ENCODE assay signal across 8 cellular contexts in genomic region chr10:30695481-30696224, GRCh38.
DNase-seq lines count a peak whose midpoint lies in the region; ATAC-seq lines count a peak whose summit lies in the region.
"Not testable (repeated sequence)": the region's sequence is repeated elsewhere in the genome, so short reads cannot be mapped to it uniquely, and the experiment has no call there.

No MANE protein-coding gene starts in this region.

- H3K27ac Mint-ChIP-seq in CD4-positive, CD25-positive, alpha-beta regulatory T cell: peak overlapping the region; percentile 87 to 99 (median 90)
- H3K27ac Mint-ChIP-seq in activated naive CD4-positive, alpha-beta T cell treated with anti-CD3 and anti-CD28 coated beads, Interleukin-2, amount 10 ng/mL, durations not matched to agents 7 days and 5 days: peak overlapping the region; percentile 93
- peak overlapping the region; percentile 70 to 89 for H3K27ac Mint-ChIP-seq in natural killer cell treated with Interleukin-12 subunit alpha and Interleukin-12 subunit beta and Interleukin-15 and Interleukin-18, amount 100 ng/mL, for 72 hours

- not testable (repeated sequence) for H3K9me3 ChIP-seq in CD4-positive, CD25-positive, alpha-beta regulatory T cell (ENCODE audit: control insufficient read depth in 2 of 2, low read length in 2 of 2); Karpas-422 (ENCODE audit: low read length); esophagus (ENCODE audit: control insufficient read depth in 2 of 2, insufficient read depth in 1 of 2, low read depth in 1 of 2, low read length in 1 of 2)

- not testable (repeated sequence) for H3K79me2 ChIP-seq in Karpas-422 (ENCODE audit: low read length)

- H3K27ac ChIP-seq in CD4-positive, CD25-positive, alpha-beta regulatory T cell (ENCODE audit: insufficient read depth, low read length, poor library complexity, severe bottlenecking): peak overlapping the region; percentile 65
- not testable (repeated sequence) for H3K27ac ChIP-seq in Karpas-422 (ENCODE audit: low read length)
- H3K27ac ChIP-seq in esophagus (ENCODE audit: low read depth in 2 of 2, low read length in 1 of 2): peak overlapping the region; percentile 66 to 85

- not testable (repeated sequence) for H2AFZ ChIP-seq in Karpas-422 (ENCODE audit: low read length)

- CTCF ChIA-PET in activated naive CD4-positive, alpha-beta T cell treated with anti-CD3 and anti-CD28 coated beads, Interleukin-2, amount 10 ng/mL, durations not matched to agents 7 days and 5 days (lab: Charles Lee): interaction anchor here (1.2 to 1.9 kb wide), 3 partner anchors 8 to 79 kb away, joined by 3 to 7 read pairs (median 5); no protein-coding TSS in a partner anchor

- H3K9ac ChIP-seq in Karpas-422 (ENCODE audit: low read length): not testable (repeated sequence)

- ATAC-seq in CD4-positive, CD25-positive, alpha-beta regulatory T cell (ENCODE audit: low read depth in 2 of 2): peak; percentile 92 to 94
- ATAC-seq in natural killer cell treated with Interleukin-12 subunit alpha and Interleukin-12 subunit beta and Interleukin-15 and Interleukin-18, amount 100 ng/mL, for 72 hours: peak; percentile 73 to 90

- H3K36me3 ChIP-seq in CD4-positive, CD25-positive, alpha-beta regulatory T cell (ENCODE audit: control insufficient read depth, insufficient read depth, low read length); Karpas-422 (ENCODE audit: insufficient read depth, low read length); esophagus (ENCODE audit: control insufficient read depth in 2 of 2, insufficient read depth in 2 of 2, low read length in 1 of 2): not testable (repeated sequence)

- H4K20me1 ChIP-seq in Karpas-422 (ENCODE audit: insufficient read depth, low read depth, low read length): not testable (repeated sequence)

- 31 to 46% methylated on average over 18 of the region's 18 CpGs for WGBS in esophagus, 2 donors

- not testable (repeated sequence) for H3K36me3 Mint-ChIP-seq in CD4-positive, CD25-positive, alpha-beta regulatory T cell
- peaks cover 14% of the 10 kb centered on the region for H3K36me3 Mint-ChIP-seq in activated naive CD4-positive, alpha-beta T cell treated with anti-CD3 and anti-CD28 coated beads, Interleukin-2, amount 10 ng/mL, durations not matched to agents 7 days and 5 days
- H3K36me3 Mint-ChIP-seq in natural killer cell treated with Interleukin-12 subunit alpha and Interleukin-12 subunit beta and Interleukin-15 and Interleukin-18, amount 100 ng/mL, for 72 hours: peaks cover 16% of the 10 kb centered on the region

- H3K4me1 ChIP-seq in CD4-positive, CD25-positive, alpha-beta regulatory T cell (ENCODE audit: control insufficient read depth, insufficient read depth, low read length, poor library complexity, severe bottlenecking): peaks cover 47% of the 10 kb centered on the region
- peaks cover 45% of the 10 kb centered on the region for H3K4me1 ChIP-seq in Karpas-422 (ENCODE audit: low read length)
- H3K4me1 ChIP-seq in esophagus (ENCODE audit: control insufficient read depth in 2 of 2, insufficient read depth in 2 of 2, low read length in 1 of 2): not testable (repeated sequence)

- H3K27me3 Mint-ChIP-seq in CD4-positive, CD25-positive, alpha-beta regulatory T cell; activated naive CD4-positive, alpha-beta T cell treated with anti-CD3 and anti-CD28 coated beads, Interleukin-2, amount 10 ng/mL, durations not matched to agents 7 days and 5 days; natural killer cell treated with Interleukin-12 subunit alpha and Interleukin-12 subunit beta and Interleukin-15 and Interleukin-18, amount 100 ng/mL, for 72 hours: not testable (repeated sequence)

- H3K4me3 Mint-ChIP-seq in CD4-positive, CD25-positive, alpha-beta regulatory T cell: peak overlapping the region; percentile 59 to 87 (median 81)
- peak overlapping the region; percentile 54 for H3K4me3 Mint-ChIP-seq in activated naive CD4-positive, alpha-beta T cell treated with anti-CD3 and anti-CD28 coated beads, Interleukin-2, amount 10 ng/mL, durations not matched to agents 7 days and 5 days
- H3K4me3 Mint-ChIP-seq in natural killer cell treated with Interleukin-12 subunit alpha and Interleukin-12 subunit beta and Interleukin-15 and Interleukin-18, amount 100 ng/mL, for 72 hours: peak overlapping the region; percentile 54

- H3K4me1 Mint-ChIP-seq in CD4-positive, CD25-positive, alpha-beta regulatory T cell: peaks cover 24 to 62% (median 42%) of the 10 kb centered on the region in 4 donors
- H3K4me1 Mint-ChIP-seq in activated naive CD4-positive, alpha-beta T cell treated with anti-CD3 and anti-CD28 coated beads, Interleukin-2, amount 10 ng/mL, durations not matched to agents 7 days and 5 days: peaks cover 66% of the 10 kb centered on the region
- peaks cover 23 to 55% of the 10 kb centered on the region in 2 donors for H3K4me1 Mint-ChIP-seq in natural killer cell treated with Interleukin-12 subunit alpha and Interleukin-12 subunit beta and Interleukin-15 and Interleukin-18, amount 100 ng/mL, for 72 hours (ENCODE audit: low read depth in 2 of 2)

- DNase-seq in CD4-positive, CD25-positive, alpha-beta regulatory T cell: peak; percentile 44 to 91 (median 59)
- DNase-seq in Karpas-422 (peak; percentile 37), T-helper 1 cell (peak in 3 of 5 donors; percentile 37 to 89 (median 45))
- DNase-seq in activated CD8-positive, alpha-beta memory T cell treated with anti-CD3 and anti-CD28 coated beads for 1 hour (ENCODE audit: extremely low read depth in 1 of 2, low read depth in 1 of 2): peak; percentile 39 to 51
- DNase-seq in activated naive CD4-positive, alpha-beta T cell treated with anti-CD3 and anti-CD28 coated beads, Interleukin-2, amount 10 ng/mL, durations not matched to agents 7 days and 5 days: peak; percentile 71
- not testable (repeated sequence) for DNase-seq in natural killer cell treated with Interleukin-12 subunit alpha and Interleukin-12 subunit beta and Interleukin-15 and Interleukin-18, amount 100 ng/mL, for 72 hours (ENCODE audit: low spot score)
- DNase-seq in stimulated activated CD8-positive, alpha-beta memory T cell treated with anti-CD3 and anti-CD28 coated beads, Interleukin-12 subunit alpha, Interleukin-12 subunit beta, amount 100 ng/mL, for 1 hour (ENCODE audit: low read depth): peak; percentile 38

- H3K9me3 Mint-ChIP-seq in CD4-positive, CD25-positive, alpha-beta regulatory T cell; activated naive CD4-positive, alpha-beta T cell treated with anti-CD3 and anti-CD28 coated beads, Interleukin-2, amount 10 ng/mL, durations not matched to agents 7 days and 5 days; natural killer cell treated with Interleukin-12 subunit alpha and Interleukin-12 subunit beta and Interleukin-15 and Interleukin-18, amount 100 ng/mL, for 72 hours: not testable (repeated sequence)

- H3K4me3 ChIP-seq in CD4-positive, CD25-positive, alpha-beta regulatory T cell (ENCODE audit: low read depth, low read length): peak overlapping the region; percentile 69
- not testable (repeated sequence) for H3K4me3 ChIP-seq in Karpas-422 (ENCODE audit: low read length); esophagus (ENCODE audit: low read depth in 1 of 2, low read length in 2 of 2)

- H3K27me3 ChIP-seq in CD4-positive, CD25-positive, alpha-beta regulatory T cell (ENCODE audit: control insufficient read depth, insufficient read depth, low read length); Karpas-422 (ENCODE audit: low read length); esophagus (ENCODE audit: control insufficient read depth in 1 of 2, insufficient read depth in 2 of 2, low read length in 2 of 2): not testable (repeated sequence)

- H3K4me2 ChIP-seq in Karpas-422 (ENCODE audit: low read depth, low read length, poor library complexity, severe bottlenecking): not testable (repeated sequence)

- not testable (repeated sequence) for H3K9me2 ChIP-seq in Karpas-422 (replicated peaks; ENCODE audit: insufficient read depth, low read length)
